Comparison of ENCODE assay signal across 8 cellular contexts in genomic region chr16:67660564-67661028, GRCh38. TPM values are rescaled to one million over a fixed set of nuclear protein-coding genes. Genes with fewer than 3 reads are reported as not detected.
DNase-seq lines count a peak whose midpoint lies in the region; ATAC-seq and TF ChIP-seq lines count a peak whose summit lies in the region.

Gene PARD6A (plus strand): TSS chr16:67660960. CDS start chr16:67661039, 79 bp downstream.

- H3K36me3 ChIP-seq in colonic mucosa = no peaks in the 10 kb centered on the region

- no peaks in the 10 kb centered on the region for H3K9me3 ChIP-seq in colonic mucosa

- H3K4me3 ChIP-seq in colonic mucosa = peak within 1 kb of the TSS; percentile 90

- H3K27me3 Mint-ChIP-seq in activated CD4-positive, alpha-beta T cell treated with anti-CD3 and anti-CD28 coated beads, Interleukin-2, amount 10 ng/mL, durations not matched to agents 24 days and 14 days = no peaks in the 10 kb centered on the region

- ATAC-seq in GM19328 (IDR thresholded peaks at IDR 0.05; ENCODE audit: unreplicated experiment) (peak; percentile 69), HG03469 (IDR thresholded peaks at IDR 0.05; ENCODE audit: unreplicated experiment) (peak; percentile 53), left colon (peak; percentile 86)

- peak within 1 kb of the TSS; percentile 92 for H3K4me3 Mint-ChIP-seq in activated CD4-positive, alpha-beta T cell treated with anti-CD3 and anti-CD28 coated beads, Interleukin-2, amount 10 ng/mL, durations not matched to agents 24 days and 14 days

- peak within 1 kb of the TSS; percentile 90 for H3K27ac ChIP-seq in colonic mucosa

- H3K4me1 Mint-ChIP-seq in activated CD4-positive, alpha-beta T cell treated with anti-CD3 and anti-CD28 coated beads, Interleukin-2, amount 10 ng/mL, durations not matched to agents 24 days and 14 days = peaks cover 23% of the 10 kb centered on the region

- DNase-seq in Ammon's horn (ENCODE audit: low spot score) (peak; percentile 99), NCI-H526 (lab: John Stamatoyannopoulos, UW) (peak; percentile 82 to 97), colonic mucosa (peak; percentile 95), left colon (peak; percentile 93 to 97)
- peak; percentile 99 for DNase-seq in activated CD4-positive, alpha-beta T cell treated with anti-CD3 and anti-CD28 coated beads, Interleukin-2, amount 10 ng/mL, durations not matched to agents 24 days and 14 days
- DNase-seq in stimulated activated CD4-positive, alpha-beta T cell treated with anti-CD3 and anti-CD28 coated beads, Interleukin-1b, Interleukin-23, amount 100 ng/mL, for 4 hours (ENCODE audit: low read depth in 2 of 2) = peak; percentile 88 to 89

- no peaks in the 10 kb centered on the region for H3K27me3 ChIP-seq in colonic mucosa

- TF ChIP-seq CTCF in colonic mucosa (IDR thresholded peaks at IDR 0.05) = no peak

- peaks cover 17% of the 10 kb centered on the region for H3K36me3 Mint-ChIP-seq in activated CD4-positive, alpha-beta T cell treated with anti-CD3 and anti-CD28 coated beads, Interleukin-2, amount 10 ng/mL, durations not matched to agents 24 days and 14 days (ENCODE audit: low read depth)

- no peaks in the 10 kb centered on the region for H3K9me3 Mint-ChIP-seq in activated CD4-positive, alpha-beta T cell treated with anti-CD3 and anti-CD28 coated beads, Interleukin-2, amount 10 ng/mL, durations not matched to agents 24 days and 14 days

- peak within 1 kb of the TSS; percentile 86 to 90 for H3K9ac ChIP-seq in colonic mucosa (ENCODE audit: low read depth in 2 of 2, low read length in 2 of 2)

- peak within 1 kb of the TSS; percentile 96 for H3K27ac Mint-ChIP-seq in activated CD4-positive, alpha-beta T cell treated with anti-CD3 and anti-CD28 coated beads, Interleukin-2, amount 10 ng/mL, durations not matched to agents 24 days and 14 days

- peaks cover 12% of the 10 kb centered on the region for H3K4me1 ChIP-seq in colonic mucosa

- intact Hi-C loops in activated CD4-positive, alpha-beta T cell treated with anti-CD3 and anti-CD28 coated beads, Interleukin-2, amount 10 ng/mL, durations not matched to agents 24 days and 14 days (cut with micrococcal nuclease) = loop anchor here (1.0 to 10.0 kb wide), 10 partner anchors 16 to 1674 kb away; partner anchors contain the start of genes ATP6V0D1, CARMIL2, CENPT and COG8
- intact Hi-C loops in colonic mucosa (cut with DNase I) (loop anchor here (10.0 kb wide), 1 partner anchor 136 kb away; the partner anchor contains the start of gene RIPOR1), left colon (cut with DNase I, micrococcal nuclease) (no loop called here)

RNA-seq across cellular contexts. Expression of gene PARD6A, which starts in this region (rescaled TPM):
- total RNA-seq in activated CD4-positive, alpha-beta T cell treated with anti-CD3 and anti-CD28 coated beads, Interleukin-2, amount 10 ng/mL, durations not matched to agents 24 days and 14 days = 13.5 and 14.0 TPM in 2 replicates
- 10 to 100 TPM in 1 of 2 donors, 1 to 10 TPM in 1; 4.6 to 10.3 TPM for total RNA-seq in colonic mucosa
- total RNA-seq in left colon = 1 to 10 TPM; 4.1 to 4.4 TPM

Comparison
In these comparisons a context has a peak if more than half of its experiments do, and no peak if none do; other contexts are left out.
1. Peak in every context shown above with its lines: DNase-seq, ATAC-seq, H3K4me3 ChIP-seq and H3K27ac ChIP-seq.
2. intact Hi-C loops: an anchor here in activated CD4-positive, alpha-beta T cell treated with anti-CD3 and anti-CD28 coated beads, Interleukin-2, amount 10 ng/mL, durations not matched to agents 24 days and 14 days (1.0 to 10.0 kb wide) and colonic mucosa (10.0 kb wide); none called in left colon.